ENCODE assay signal across 8 cellular contexts in the genomic region with DNA sequence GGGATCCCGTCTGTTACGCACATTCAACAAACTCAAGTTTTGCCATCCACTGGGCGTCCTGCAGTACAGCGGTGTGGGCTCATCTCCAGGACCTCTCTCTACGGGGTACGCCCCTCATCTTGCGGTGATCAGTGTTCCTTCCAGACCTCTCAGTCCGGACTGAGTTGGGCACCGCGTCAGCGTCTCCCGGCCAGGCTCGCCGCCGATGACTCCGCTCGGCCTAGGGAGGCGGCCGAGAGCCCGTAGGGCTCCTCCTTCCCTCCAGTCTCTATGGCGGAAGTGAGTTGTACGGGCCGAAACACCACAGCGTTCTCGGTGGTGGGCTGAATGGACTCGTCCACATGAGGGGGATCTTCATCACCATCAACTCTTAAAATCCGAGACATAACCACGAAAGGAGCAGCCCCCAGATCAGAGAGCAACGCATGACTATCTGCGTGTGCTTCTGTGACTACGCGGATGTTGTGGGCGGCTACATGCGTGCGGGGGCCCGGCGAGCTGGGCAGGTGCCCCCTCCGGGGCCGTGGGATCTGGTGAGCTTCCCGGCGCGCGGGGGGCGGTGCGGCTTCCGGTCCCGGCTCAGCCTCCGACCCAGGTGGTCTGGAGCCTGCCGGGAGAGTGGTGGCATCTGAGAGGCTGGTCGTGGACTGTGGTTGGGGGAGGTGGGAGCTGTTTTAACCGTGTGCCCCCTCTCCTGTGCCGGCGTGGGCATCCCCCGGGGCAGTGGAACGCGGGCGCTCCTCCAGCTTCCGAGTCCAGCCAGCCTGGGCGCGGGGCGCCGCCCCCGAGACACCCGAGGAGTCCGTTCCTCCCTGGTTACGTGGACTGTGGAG. TPM values are rescaled to one million over a fixed set of nuclear protein-coding genes. Genes with fewer than 3 reads are reported as not detected.
A peak's percentile ranks its signal among the peaks of the same experiment; 100 is the strongest.
DNase-seq lines count a peak whose midpoint lies in the region; ATAC-seq and TF ChIP-seq lines count a peak whose summit lies in the region.

A gene with protein sequence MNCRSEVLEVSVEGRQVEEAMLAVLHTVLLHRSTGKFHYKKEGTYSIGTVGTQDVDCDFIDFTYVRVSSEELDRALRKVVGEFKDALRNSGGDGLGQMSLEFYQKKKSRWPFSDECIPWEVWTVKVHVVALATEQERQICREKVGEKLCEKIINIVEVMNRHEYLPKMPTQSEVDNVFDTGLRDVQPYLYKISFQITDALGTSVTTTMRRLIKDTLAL (plus strand): TSS at position 569 of the 833 bp plus-strand sequence. CDS start 3,673 bp downstream, outside the sequence.

- H3K36me3 ChIP-seq in CD4-positive, alpha-beta memory T cell (ENCODE audit: insufficient read depth, low read length): peaks cover 18% of the 10 kb centered on the region
- H3K36me3 ChIP-seq in liver (ENCODE audit: control insufficient read depth in 4 of 4, insufficient read depth in 3 of 4, low read depth in 1 of 4, low read length in 3 of 4): peaks cover 0 to 10% (median 6%) of the 10 kb centered on the region in 4 donors

- CTCF ChIA-PET in CD4-positive, alpha-beta memory T cell (lab: Charles Lee; ENCODE audit: partially characterized antibody): interaction anchor here (0.6 to 17.7 kb wide), 14 partner anchors 9 to 76 kb away, joined by 3 to 289 read pairs (median 6); partner anchors contain the start of gene NR4A1

- peaks cover 0 to 2% (median 0%) of the 10 kb centered on the region in 8 donors for H3K9me3 Mint-ChIP-seq in CD4-positive, alpha-beta memory T cell

- peaks cover 16 to 31% of the 10 kb centered on the region in 2 donors for H3K36me3 Mint-ChIP-seq in CD4-positive, alpha-beta memory T cell

- TF ChIP-seq CTCF in dorsolateral prefrontal cortex (IDR thresholded peaks at IDR 0.05 in 54 of 56, conservative IDR thresholded peaks at IDR 0.05 in 2 of 56; ENCODE audit: low read depth in 1 of 56, partially characterized antibody in 56 of 56): peak; percentile 46 to 94 (median 84)
- peak; percentile 66 for TF ChIP-seq CTCF in liver (IDR thresholded peaks at IDR 0.05; ENCODE audit: low read depth, low read length, missing input control)

- intact Hi-C loops in CD4-positive, alpha-beta memory T cell (cut with micrococcal nuclease): loop anchor here (1.0 kb wide), 4 partner anchors 14 to 44 kb away; partner anchors contain the start of gene NR4A1
- intact Hi-C loops in dorsolateral prefrontal cortex (cut with DNase I): loop anchor here (1.0 to 10.0 kb wide), 3 partner anchors 18 to 935 kb away; partner anchors contain the start of genes EIF4B (in 1 of the 2) and NR4A1 (in 1 of the 2)

- H3K4me1 ChIP-seq in CD4-positive, alpha-beta memory T cell (ENCODE audit: insufficient read depth, low read length): peaks cover 42% of the 10 kb centered on the region
- peaks cover 4 to 41% (median 26%) of the 10 kb centered on the region in 4 donors for H3K4me1 ChIP-seq in liver (ENCODE audit: control insufficient read depth in 4 of 4, insufficient read depth in 4 of 4, low read length in 3 of 4)

- H3K9ac ChIP-seq in liver (ENCODE audit: low read depth in 1 of 2, low read length in 2 of 2): peak within 1 kb of the TSS; percentile 31 to 91

- TF ChIP-seq RAD21 in liver (IDR thresholded peaks at IDR 0.05): peak; percentile 44 to 71

- POLR2A ChIA-PET in CD4-positive, alpha-beta memory T cell (lab: Charles Lee; ENCODE audit: partially characterized antibody): interaction anchor here (0.8 to 4.1 kb wide), 15 partner anchors 9 to 751 kb away, joined by 3 to 68 read pairs (median 4); partner anchors contain the start of genes NR4A1 and TAMALIN

- ATAC-seq in GM19397 (IDR thresholded peaks at IDR 0.05; ENCODE audit: unreplicated experiment) (peak; percentile 92), HG03571 (IDR thresholded peaks at IDR 0.05; ENCODE audit: unreplicated experiment) (peak; percentile 90)

- H3K27ac ChIP-seq in CD4-positive, alpha-beta memory T cell (ENCODE audit: low read depth, low read length): peak within 1 kb of the TSS; percentile 87
- peak within 1 kb of the TSS; percentile 72 to 99 (median 95) for H3K27ac ChIP-seq in dorsolateral prefrontal cortex
- peak within 1 kb of the TSS; percentile 93 to 99 for H3K27ac ChIP-seq in liver (ENCODE audit: low read depth in 1 of 2, low read length in 2 of 2)

- H3K4me3 Mint-ChIP-seq in CD4-positive, alpha-beta memory T cell: peak within 1 kb of the TSS; percentile 94 to 100 (median 98)

- H3K4me3 ChIP-seq in CD4-positive, alpha-beta memory T cell (ENCODE audit: low read length in 2 of 2): peak within 1 kb of the TSS; percentile 92 to 96
- H3K4me3 ChIP-seq in dorsolateral prefrontal cortex (peak within 1 kb of the TSS; percentile 67 to 100 (median 93)), liver (ENCODE audit: low read depth in 1 of 3, low read length in 3 of 3) (peak within 1 kb of the TSS; percentile 77 to 100 (median 93))

- H3K4me1 Mint-ChIP-seq in CD4-positive, alpha-beta memory T cell: peaks cover 36 to 48% (median 41%) of the 10 kb centered on the region in 4 donors

- peaks cover 0 to 1% of the 10 kb centered on the region in 2 donors for H3K27me3 Mint-ChIP-seq in CD4-positive, alpha-beta memory T cell

- DNase-seq in CD4-positive, alpha-beta memory T cell: peak; percentile 90 to 92 (median 91)
- peak; percentile 96 for DNase-seq in NCI-H774 (lab: John Stamatoyannopoulos, UW)
- DNase-seq in activated CD4-positive, alpha-beta T cell treated with anti-CD3 and anti-CD28 coated beads, Interleukin-2, amount 50 U/mL, for 48 hours: peak; percentile 83 to 88
- DNase-seq in dorsolateral prefrontal cortex: peak; percentile 77 to 93 (median 89)
- DNase-seq in stimulated activated CD4-positive, alpha-beta T cell treated with anti-CD3 and anti-CD28 coated beads, Interleukin-4, amount 100 ng/mL, for 4 hours: peak; percentile 79 to 86

- under 1% methylated on average over 66 of the region's 66 CpGs for whole genome bisulfite sequencing in liver

- H3K9me3 ChIP-seq in CD4-positive, alpha-beta memory T cell (ENCODE audit: control insufficient read depth in 1 of 2, low read length in 2 of 2): no peaks in the 10 kb centered on the region
- no peaks in the 10 kb centered on the region for H3K9me3 ChIP-seq in liver (ENCODE audit: control insufficient read depth in 4 of 4, low read length in 3 of 4)

- H3K27ac Mint-ChIP-seq in CD4-positive, alpha-beta memory T cell: peak within 1 kb of the TSS; percentile 94 to 100 (median 100)

- no peaks in the 10 kb centered on the region for H3K27me3 ChIP-seq in CD4-positive, alpha-beta memory T cell (ENCODE audit: insufficient read depth, low read length)
- no peaks in the 10 kb centered on the region for H3K27me3 ChIP-seq in dorsolateral prefrontal cortex
- H3K27me3 ChIP-seq in liver (ENCODE audit: control insufficient read depth in 4 of 4, insufficient read depth in 4 of 4, low read length in 3 of 4): no peaks in the 10 kb centered on the region

TF ChIP-seq in liver, 16 proteins besides CTCF, POLR2A, EP300 and RAD21 (continues in another document):
- peak; percentile 22 for TF ChIP-seq REST (IDR thresholded peaks at IDR 0.05)
- peak; percentile 54 for TF ChIP-seq FOXA1 (IDR thresholded peaks at IDR 0.05)
- peak in 1 of 2 donors; percentile 3 for TF ChIP-seq HNF4A (conservative IDR thresholded peaks at IDR 0.05)
- no peak for TF ChIP-seq HNF4G (IDR thresholded peaks at IDR 0.05)
- TF ChIP-seq MAX (IDR thresholded peaks at IDR 0.05): peak; percentile 76
- TF ChIP-seq RXRA (IDR thresholded peaks at IDR 0.05): peak in 1 of 2 donors; percentile 21
- no peak for TF ChIP-seq JUND (IDR thresholded peaks at IDR 0.05)
- TF ChIP-seq, protein P1, sequence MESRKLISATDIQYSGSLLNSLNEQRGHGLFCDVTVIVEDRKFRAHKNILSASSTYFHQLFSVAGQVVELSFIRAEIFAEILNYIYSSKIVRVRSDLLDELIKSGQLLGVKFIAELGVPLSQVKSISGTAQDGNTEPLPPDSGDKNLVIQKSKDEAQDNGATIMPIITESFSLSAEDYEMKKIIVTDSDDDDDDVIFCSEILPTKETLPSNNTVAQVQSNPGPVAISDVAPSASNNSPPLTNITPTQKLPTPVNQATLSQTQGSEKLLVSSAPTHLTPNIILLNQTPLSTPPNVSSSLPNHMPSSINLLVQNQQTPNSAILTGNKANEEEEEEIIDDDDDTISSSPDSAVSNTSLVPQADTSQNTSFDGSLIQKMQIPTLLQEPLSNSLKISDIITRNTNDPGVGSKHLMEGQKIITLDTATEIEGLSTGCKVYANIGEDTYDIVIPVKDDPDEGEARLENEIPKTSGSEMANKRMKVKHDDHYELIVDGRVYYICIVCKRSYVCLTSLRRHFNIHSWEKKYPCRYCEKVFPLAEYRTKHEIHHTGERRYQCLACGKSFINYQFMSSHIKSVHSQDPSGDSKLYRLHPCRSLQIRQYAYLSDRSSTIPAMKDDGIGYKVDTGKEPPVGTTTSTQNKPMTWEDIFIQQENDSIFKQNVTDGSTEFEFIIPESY (IDR thresholded peaks at IDR 0.05): no peak

RNA-seq across cellular contexts. Expression of the gene that starts here (rescaled TPM):
- 10 to 100 TPM; 24.4 to 27.0 TPM for total RNA-seq in CD4-positive, alpha-beta memory T cell
- polyA plus RNA-seq in CD4-positive, alpha-beta memory T cell: 10 to 100 TPM; 22.2 to 27.1 TPM
- total RNA-seq in dorsolateral prefrontal cortex: 10 to 100 TPM; 19.6 to 42.5 (median 31.5) TPM
- total RNA-seq in liver: 10 to 100 TPM; 12.9 to 28.4 TPM
- 10 to 100 TPM; 30.5 to 31.8 TPM for polyA plus RNA-seq in liver

Comparison
In these comparisons a context has a peak if more than half of its experiments do, and no peak if none do; other contexts are left out.
1. Peak in every context shown above with its lines: DNase-seq, ATAC-seq, H3K4me3 ChIP-seq and H3K27ac ChIP-seq.